11 cellular contexts compared by ENCODE assay signal in the genomic region with DNA sequence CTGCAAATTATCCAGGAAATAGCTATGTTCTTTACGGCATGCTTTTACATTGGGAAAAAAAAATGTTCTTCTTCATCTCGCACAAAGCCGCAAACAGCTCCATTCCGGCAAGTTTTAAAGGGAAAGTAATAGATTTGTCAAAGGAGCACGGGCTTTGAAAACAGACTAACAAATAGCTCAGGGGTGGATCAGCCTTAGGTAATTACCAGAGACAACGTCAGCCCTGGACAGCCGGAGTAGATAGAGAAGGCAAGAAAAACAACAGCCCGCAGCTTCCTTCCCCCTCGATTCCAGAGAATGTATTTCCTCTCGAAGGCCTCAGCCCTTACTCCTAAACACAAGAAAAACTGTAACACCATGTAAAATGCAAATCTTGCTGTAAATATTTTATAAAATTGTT.
DNase-seq lines count a peak whose midpoint lies in the region; ATAC-seq and TF ChIP-seq lines count a peak whose summit lies in the region.
"Had no signal": no experiment of that assay in that cellular context is flagged by ENCODE, and none has a peak within 500 bp of the region (broad histone marks: within the 10 kb centered on the region; RNA-seq: fewer than 3 reads in every experiment).

No MANE protein-coding gene starts in this region.

- H3K4me1 ChIP-seq in suprapubic skin: peaks cover 9% of the 10 kb centered on the region

- WGBS in suprapubic skin: 30% methylated on average over 10 of the region's 10 CpGs

- intact Hi-C loops in activated CD4-positive, alpha-beta T cell treated with anti-CD3 and anti-CD28 coated beads, Interleukin-2, amount 10 ng/mL, durations not matched to agents 24 days and 14 days (cut with micrococcal nuclease): no loop called here
- intact Hi-C loops in left colon (cut with DNase I, micrococcal nuclease): loop anchor here in 1 of 2 donors (5.0 kb wide), 1 partner anchor 189 kb away; no protein-coding TSS in a partner anchor

- H3K4me1 Mint-ChIP-seq in activated CD4-positive, alpha-beta T cell treated with anti-CD3 and anti-CD28 coated beads, Interleukin-2, amount 10 ng/mL, durations not matched to agents 24 days and 14 days: peaks cover 2% of the 10 kb centered on the region

- no peak overlapping the region for H3K27ac Mint-ChIP-seq in activated CD4-positive, alpha-beta T cell treated with anti-CD3 and anti-CD28 coated beads, Interleukin-2, amount 10 ng/mL, durations not matched to agents 24 days and 14 days
- H3K27ac Mint-ChIP-seq: activated CD4-positive, alpha-beta T cell treated with anti-CD3 and anti-CD28 coated beads for 36 hours had no signal

- H3K4me3 ChIP-seq in brain microvascular endothelial cell (ENCODE audit: low read depth, low read length) (peak overlapping the region; percentile 22), suprapubic skin (peak overlapping the region; percentile 4)

- in situ Hi-C loops in brain microvascular endothelial cell (cut with HindIII; ENCODE audit: low pct_ligation_motif_present, low sequenced_read_pairs): no loop called here

- TF ChIP-seq EP300 in suprapubic skin (IDR thresholded peaks at IDR 0.05): no peak

- H3K9me3 Mint-ChIP-seq in activated CD4-positive, alpha-beta T cell treated with anti-CD3 and anti-CD28 coated beads, Interleukin-2, amount 10 ng/mL, durations not matched to agents 24 days and 14 days: no peaks in the 10 kb centered on the region

- H3K4me3 Mint-ChIP-seq in activated CD4-positive, alpha-beta T cell treated with anti-CD3 and anti-CD28 coated beads, Interleukin-2, amount 10 ng/mL, durations not matched to agents 24 days and 14 days: peak overlapping the region; percentile 46
- H3K4me3 Mint-ChIP-seq: activated CD4-positive, alpha-beta T cell treated with anti-CD3 and anti-CD28 coated beads for 36 hours had no signal

- no peaks in the 10 kb centered on the region for H3K36me3 Mint-ChIP-seq in activated CD4-positive, alpha-beta T cell treated with anti-CD3 and anti-CD28 coated beads, Interleukin-2, amount 10 ng/mL, durations not matched to agents 24 days and 14 days (ENCODE audit: low read depth)

- TF ChIP-seq POLR2A in suprapubic skin (IDR thresholded peaks at IDR 0.05): no peak

- H3K27me3 ChIP-seq in brain microvascular endothelial cell (replicated peaks) (no peaks in the 10 kb centered on the region), suprapubic skin (no peaks in the 10 kb centered on the region)

- H3K9me3 ChIP-seq in suprapubic skin: no peaks in the 10 kb centered on the region

- no peaks in the 10 kb centered on the region for H3K36me3 ChIP-seq in brain microvascular endothelial cell (replicated peaks)
- H3K36me3 ChIP-seq in suprapubic skin: no peaks in the 10 kb centered on the region

- no peak for ATAC-seq in HG03095 (IDR thresholded peaks at IDR 0.05; ENCODE audit: unreplicated experiment)
- ATAC-seq in left colon: no peak
- ATAC-seq: activated CD4-positive, alpha-beta T cell treated with anti-CD3 and anti-CD28 coated beads for 36 hours had no signal

- H3K27me3 Mint-ChIP-seq in activated CD4-positive, alpha-beta T cell treated with anti-CD3 and anti-CD28 coated beads, Interleukin-2, amount 10 ng/mL, durations not matched to agents 24 days and 14 days: peaks cover 18% of the 10 kb centered on the region

- TF ChIP-seq CTCF in brain microvascular endothelial cell (IDR thresholded peaks at IDR 0.05; ENCODE audit: low read depth, low read length, missing control alignments) (no peak), suprapubic skin (IDR thresholded peaks at IDR 0.05) (no peak)

- peak; percentile 62 for DNase-seq in activated CD4-positive, alpha-beta T cell treated with anti-CD3 and anti-CD28 coated beads, Interleukin-2, amount 10 ng/mL, durations not matched to agents 24 days and 14 days
- DNase-seq in activated CD4-positive, alpha-beta T cell treated with anti-CD3 and anti-CD28 coated beads for 1 hour: no peak
- DNase-seq in brain microvascular endothelial cell (peak; percentile 59), kidney glomerular epithelial cell (lab: John Stamatoyannopoulos, UW) (peak; percentile 26), suprapubic skin (ENCODE audit: low spot score in 2 of 2) (no peak), midbrain (lab: John Stamatoyannopoulos, UW) (no peak), left colon (no peak)
- DNase-seq: activated CD4-positive, alpha-beta T cell treated with anti-CD3 and anti-CD28 coated beads for 36 hours; activated naive CD4-positive, alpha-beta T cell treated with anti-CD3 and anti-CD28 coated beads, Interleukin-2, amount 50 U/mL, for 16 hours; NCI-H187 had no signal

- H3K27ac ChIP-seq in brain microvascular endothelial cell: peak overlapping the region; percentile 36
- no peak overlapping the region for H3K27ac ChIP-seq in suprapubic skin

Comparison
In these comparisons a context has a peak if more than half of its experiments do, and no peak if none do; other contexts are left out.
1. DNase-seq: peak in activated CD4-positive, alpha-beta T cell treated with anti-CD3 and anti-CD28 coated beads, Interleukin-2, amount 10 ng/mL, durations not matched to agents 24 days and 14 days (single experiment), brain microvascular endothelial cell (single experiment) and kidney glomerular epithelial cell (single experiment); none in activated CD4-positive, alpha-beta T cell treated with anti-CD3 and anti-CD28 coated beads for 1 hour (single experiment), suprapubic skin (0 of 2), midbrain (single experiment) and left colon (0 of 2).